Comparison of ENCODE assay signal across 17 cellular contexts in the genomic region with DNA sequence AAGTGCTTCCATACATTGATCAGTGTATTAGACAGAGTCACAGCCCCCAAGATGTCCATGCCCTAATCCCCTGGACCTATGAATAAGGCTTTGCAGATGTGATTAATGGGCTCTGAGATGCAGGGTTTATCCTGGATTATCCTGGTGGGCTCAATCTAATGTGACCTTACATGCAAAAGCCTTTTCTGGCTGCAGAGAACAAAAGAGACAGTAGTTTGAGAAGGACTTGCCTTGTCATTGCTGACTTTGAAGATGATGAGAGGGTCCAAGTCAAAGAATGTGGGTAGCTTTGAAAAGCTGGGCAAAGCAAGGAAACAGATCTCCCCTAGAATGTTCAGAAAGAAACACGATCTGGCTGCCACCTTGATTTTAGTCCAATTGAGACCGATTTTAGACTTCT.
DNase-seq lines count a peak whose midpoint lies in the region; ATAC-seq and TF ChIP-seq lines count a peak whose summit lies in the region.
"Had no signal": no experiment of that assay in that cellular context is flagged by ENCODE, and none has a peak within 500 bp of the region (broad histone marks: within the 10 kb centered on the region; RNA-seq: fewer than 3 reads in every experiment).

No MANE protein-coding gene starts in this region.

- H3K27ac ChIP-seq in GM23338 (ENCODE audit: low read depth) (peak overlapping the region; percentile 27; the same call in 1 of the 2 replicates), ectodermal cell (ENCODE audit: insufficient read depth, low read depth, low read length, poor library complexity, severe bottlenecking) (peak overlapping the region; percentile 76), mesendoderm (ENCODE audit: low read depth, low read length) (peak overlapping the region; percentile 96)

- no peak overlapping the region for H2AFZ ChIP-seq in GM23338

- H3K18ac ChIP-seq in mesendoderm (ENCODE audit: low read length) = peak overlapping the region; percentile 62

- no peak overlapping the region for H4K5ac ChIP-seq in mesendoderm (ENCODE audit: low read length)

- peak overlapping the region; percentile 35 for H2BK120ac ChIP-seq in mesendoderm (ENCODE audit: low read depth, low read length)

- no peak overlapping the region for H3K4ac ChIP-seq in mesendoderm (ENCODE audit: low read depth, low read length)

- no peaks in the 10 kb centered on the region; the same call in 1 of the 2 replicates for H3F3A ChIP-seq in GM23338 (replicated peaks; ENCODE audit: low read depth)

- H2BK5ac ChIP-seq in mesendoderm (ENCODE audit: low read length) = peak overlapping the region; percentile 87

- DNase-seq in GM23338 (ENCODE audit: low spot score) (no peak), NCI-H82 (lab: John Stamatoyannopoulos, UW) (peak; percentile 95), mesendoderm (peak; percentile 48), NCI-H524 treated with DMSO at 0.1 percent for 48 hours (lab: John Stamatoyannopoulos, UW) (no peak), GM10266 (ENCODE audit: extremely low spot score) (no peak), posterior vena cava (ENCODE audit: low spot score) (no peak), glutamatergic neuron (no peak)
- DNase-seq: ACHN; C1 segment of cervical spinal cord; CD4-positive, alpha-beta memory T cell; DMS153; DND-41; GDM1; H7 had no signal

- WGBS in ectodermal cell, 2 experiments = 33 to 45% methylated on average over 2 of the region's 2 CpGs
- WGBS in mesendoderm (ENCODE audit: extremely low coverage, insufficient coverage, low lambda C conversion rate) = no CpG with 5 or more reads among the region's 2 CpGs

- no peaks in the 10 kb centered on the region for H3K79me1 ChIP-seq in mesendoderm (ENCODE audit: low read length)

- peaks cover 17% of the 10 kb centered on the region for H3K4me1 Mint-ChIP-seq in GM23338
- H3K4me1 Mint-ChIP-seq in glutamatergic neuron (ENCODE audit: low read depth, unreplicated experiment) = peaks cover 4% of the 10 kb centered on the region

- peaks cover 22% of the 10 kb centered on the region for H3K4me1 ChIP-seq in GM23338 (ENCODE audit: insufficient read depth)
- no peaks in the 10 kb centered on the region for H3K4me1 ChIP-seq in ectodermal cell (ENCODE audit: control insufficient read depth, insufficient read depth, low read length)
- peaks cover 8% of the 10 kb centered on the region for H3K4me1 ChIP-seq in mesendoderm (ENCODE audit: control insufficient read depth, low read depth, low read length)

- intact Hi-C loops in posterior vena cava (cut with DNase I) = loop anchor here in 1 of 2 donors (5.0 kb wide), 1 partner anchor 1420 kb away; no protein-coding TSS in a partner anchor

- H3K36me3 ChIP-seq in GM23338 (ENCODE audit: insufficient read depth) (no peaks in the 10 kb centered on the region), ectodermal cell (ENCODE audit: control insufficient read depth, insufficient read depth, low read length) (no peaks in the 10 kb centered on the region), mesendoderm (ENCODE audit: control insufficient read depth, insufficient read depth, low read length) (no peaks in the 10 kb centered on the region)

- peak overlapping the region; percentile 23 for H3K9ac ChIP-seq in mesendoderm (ENCODE audit: low read length)

- 0 out of 2 replicates have a peak overlapping the region, but pooled peaks have one; percentile 7 for H3K27ac Mint-ChIP-seq in GM23338
- no peak overlapping the region for H3K27ac Mint-ChIP-seq in glutamatergic neuron (ENCODE audit: unreplicated experiment)
- H3K27ac Mint-ChIP-seq: B cell; CD4-positive, alpha-beta memory T cell had no signal

- TF ChIP-seq CTCF in GM23338 (conservative IDR thresholded peaks at IDR 0.05; ENCODE audit: low read depth in 2 of 2) (no peak), GM10266 (IDR thresholded peaks at IDR 0.05; ENCODE audit: control insufficient read depth, insufficient read depth, low read depth, missing control alignments) (no peak), glutamatergic neuron (IDR thresholded peaks at IDR 0.05; ENCODE audit: partially characterized antibody, unreplicated experiment) (no peak)

- H3K9me2 ChIP-seq in GM23338 (ENCODE audit: insufficient read depth) = peaks cover 9% of the 10 kb centered on the region; the same call in 1 of the 2 replicates

- H3K56ac ChIP-seq in mesendoderm (ENCODE audit: low read length) = peak overlapping the region; percentile 78

- H4K8ac ChIP-seq in mesendoderm (ENCODE audit: low read depth, low read length) = no peak overlapping the region

- H3K27me3 Mint-ChIP-seq in GM23338 (ENCODE audit: insufficient read depth, low read depth, poor library complexity) = peaks cover 3% of the 10 kb centered on the region
- no peaks in the 10 kb centered on the region for H3K27me3 Mint-ChIP-seq in glutamatergic neuron (ENCODE audit: unreplicated experiment)

- H3K4me3 Mint-ChIP-seq in GM23338 = no peak overlapping the region
- no peak overlapping the region for H3K4me3 Mint-ChIP-seq in glutamatergic neuron (ENCODE audit: unreplicated experiment)
- H3K4me3 Mint-ChIP-seq: B cell; CD4-positive, alpha-beta memory T cell had no signal

- H3K79me2 ChIP-seq in GM23338 (replicated peaks; ENCODE audit: insufficient read depth) (no peaks in the 10 kb centered on the region), mesendoderm (ENCODE audit: control insufficient read depth, insufficient read depth, low read length) (no peaks in the 10 kb centered on the region)

- H2AK5ac ChIP-seq in mesendoderm (ENCODE audit: low read length) = peak overlapping the region; percentile 5

- H3K36me3 Mint-ChIP-seq in GM23338 (ENCODE audit: low read depth) (peaks cover 12% of the 10 kb centered on the region), glutamatergic neuron (ENCODE audit: unreplicated experiment) (no peaks in the 10 kb centered on the region)
- H3K36me3 Mint-ChIP-seq: CD4-positive, alpha-beta memory T cell had no signal

- peak overlapping the region; percentile 18; the same call in 1 of the 2 replicates for H3K4me2 ChIP-seq in GM23338
- H3K4me2 ChIP-seq in mesendoderm (ENCODE audit: low read length) = no peak overlapping the region

- H2BK15ac ChIP-seq in mesendoderm (replicated peaks; ENCODE audit: low read depth) = no peak overlapping the region

- H3K27me3 ChIP-seq in GM23338 (ENCODE audit: insufficient read depth) (no peaks in the 10 kb centered on the region), ectodermal cell (ENCODE audit: control insufficient read depth, insufficient read depth, low read length, poor library complexity, severe bottlenecking) (no peaks in the 10 kb centered on the region), mesendoderm (ENCODE audit: insufficient read depth, low read length, poor library complexity) (no peaks in the 10 kb centered on the region)

- H3K4me3 ChIP-seq in GM23338 (no peak overlapping the region), ectodermal cell (ENCODE audit: insufficient read depth, low read depth, low read length) (no peak overlapping the region), mesendoderm (ENCODE audit: low read length) (no peak overlapping the region)
- H3K4me3 ChIP-seq: K562 had no signal

- peak; percentile 60 for ATAC-seq in GM23338
- ATAC-seq: K562 had no signal

- H3K23ac ChIP-seq in mesendoderm (ENCODE audit: low read length) = no peak overlapping the region

- H3K9me3 Mint-ChIP-seq in GM23338 (peaks cover 17% of the 10 kb centered on the region), glutamatergic neuron (ENCODE audit: unreplicated experiment) (peaks cover 7% of the 10 kb centered on the region)
- H3K9me3 Mint-ChIP-seq: CD4-positive, alpha-beta memory T cell had no signal

- no peaks in the 10 kb centered on the region for H3K9me3 ChIP-seq in ectodermal cell (ENCODE audit: control insufficient read depth, low read length)

- no peaks in the 10 kb centered on the region for H4K20me1 ChIP-seq in GM23338 (replicated peaks; ENCODE audit: insufficient read depth)

Comparison
In these comparisons a context has a peak if more than half of its experiments do, and no peak if none do; other contexts are left out.
1. DNase-seq: peak in NCI-H82 (single experiment) and mesendoderm (single experiment); none in GM23338 (single experiment), NCI-H524 treated with DMSO at 0.1 percent for 48 hours (single experiment), GM10266 (single experiment), posterior vena cava (single experiment) and glutamatergic neuron (single experiment).
2. H3K27ac ChIP-seq: peak in every context shown above with its lines; median percentile 96 in mesendoderm; 76 in ectodermal cell; 27 in GM23338.